In genomic region chr17:10125761-10126553, GRCh38 we compare ENCODE assay signal across 1 cellular context.
TF ChIP-seq lines count a peak whose summit lies in the region.

No MANE protein-coding gene starts in this region.

TF ChIP-seq in HEK293, 187 proteins besides CTCF, POLR2A, EP300 and RAD21 (continued from another document):
- TF ChIP-seq KLF7 (tag by site-specific recombination; IDR thresholded peaks at IDR 0.05; ENCODE audit: borderline replicate concordance) (no peak), ZNF19 (tag by site-specific recombination; IDR thresholded peaks at IDR 0.05; ENCODE audit: low read depth) (no peak), ZNF530 (tag by site-specific recombination; IDR thresholded peaks at IDR 0.05; ENCODE audit: low read depth) (no peak), ZNF18 (tag by site-specific recombination; IDR thresholded peaks at IDR 0.05) (peak; percentile 50; the same call in 1 of the 2 replicates), ZNF37A (tag by site-specific recombination; IDR thresholded peaks at IDR 0.05) (no peak), SCRT2 (tag by site-specific recombination; IDR thresholded peaks at IDR 0.05) (no peak), ZBTB1 (tag by site-specific recombination; IDR thresholded peaks at IDR 0.05) (no peak), ZNF266 (tag by site-specific recombination; IDR thresholded peaks at IDR 0.05; ENCODE audit: low read depth) (no peak), ZFP37 (tag by site-specific recombination; IDR thresholded peaks at IDR 0.05) (no peak), ZNF214 (tag by site-specific recombination; IDR thresholded peaks at IDR 0.05; ENCODE audit: borderline replicate concordance) (no peak), ATF2 (tag by site-specific recombination; IDR thresholded peaks at IDR 0.05; ENCODE audit: low read depth) (no peak), ZNF645 (tag by site-specific recombination; IDR thresholded peaks at IDR 0.05) (no peak), ZNF354C (tag by site-specific recombination; IDR thresholded peaks at IDR 0.05; ENCODE audit: borderline replicate concordance, low read depth) (no peak), MZF1 (tag by site-specific recombination; IDR thresholded peaks at IDR 0.05; ENCODE audit: borderline replicate concordance) (no peak), ZFHX2 (tag by site-specific recombination; conservative IDR thresholded peaks at IDR 0.05) (peak; percentile 41), BCL11A (tag by site-specific recombination; IDR thresholded peaks at IDR 0.05; ENCODE audit: low read depth) (no peak), ZNF274 (IDR thresholded peaks at IDR 0.05; ENCODE audit: low read length) (no peak), ZNF274 (tag by site-specific recombination; IDR thresholded peaks at IDR 0.05; ENCODE audit: borderline replicate concordance) (no peak), ZNF23 (tag by site-specific recombination; IDR thresholded peaks at IDR 0.05; ENCODE audit: borderline replicate concordance) (no peak), ZNF366 (tag by site-specific recombination; conservative IDR thresholded peaks at IDR 0.05) (no peak), YY2 (tag by site-specific recombination; IDR thresholded peaks at IDR 0.05) (peak; percentile 19; the same call in 1 of the 2 replicates), PRDM4 (tag by site-specific recombination; IDR thresholded peaks at IDR 0.05) (no peak), ZBTB6 (tag by site-specific recombination; IDR thresholded peaks at IDR 0.05) (no peak)
TF ChIP-seq in HEK293: peak in this region for 5.
